ENCODE assay signal across 8 cellular contexts in the genomic region with DNA sequence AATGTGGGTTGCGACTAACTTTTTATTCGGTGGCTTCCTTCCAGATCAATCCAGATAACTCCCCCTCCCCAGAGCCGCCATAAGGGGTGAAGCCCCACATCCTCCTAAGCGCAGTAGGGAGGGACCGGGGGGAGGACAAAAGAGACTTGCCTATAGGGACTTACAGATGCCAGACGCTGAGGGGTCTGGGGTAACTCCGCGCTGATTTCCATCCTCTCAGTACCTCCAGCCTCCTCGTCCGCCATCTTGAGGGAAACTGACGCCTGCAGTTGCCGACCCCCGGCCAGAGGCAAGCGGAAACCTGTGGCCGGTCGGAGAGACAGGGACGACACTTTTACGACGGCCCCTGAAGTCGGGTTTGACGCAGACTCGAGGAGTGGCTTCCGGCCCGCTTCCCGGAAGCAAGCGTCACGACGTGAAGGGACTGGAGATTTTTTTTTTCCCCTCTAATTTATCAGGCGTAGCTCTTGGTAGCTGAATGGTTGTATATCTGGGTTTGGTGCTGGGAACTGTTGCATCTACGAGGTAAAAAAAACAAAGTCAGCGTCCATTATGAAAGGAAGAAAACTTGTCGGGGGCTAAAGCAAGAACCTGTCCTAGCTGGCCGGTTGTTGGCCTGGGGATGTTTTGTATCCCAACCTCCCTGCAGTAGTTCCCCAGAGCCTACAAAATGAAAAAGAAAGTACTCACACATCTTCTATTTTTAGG. TPM values are rescaled to one million over a fixed set of nuclear protein-coding genes. Genes with fewer than 3 reads are reported as not detected.
DNase-seq lines count a peak whose midpoint lies in the region; ATAC-seq and TF ChIP-seq lines count a peak whose summit lies in the region.

A gene (minus strand): TSS at position 261 of the 708 bp plus-strand sequence. CDS start 16 bp downstream, at position 245.

- no peaks in the 10 kb centered on the region for H3K27me3 ChIP-seq in DOHH2 (ENCODE audit: control insufficient read depth, low read length)

- H3K9me3 Mint-ChIP-seq in naive thymus-derived CD8-positive, alpha-beta T cell, result no peaks in the 10 kb centered on the region

- H3K36me3 ChIP-seq in DOHH2 (ENCODE audit: control insufficient read depth, low read length), result peaks cover 36% of the 10 kb centered on the region

- H3K4me1 ChIP-seq in DOHH2 (ENCODE audit: control insufficient read depth, low read length), result peaks cover 20% of the 10 kb centered on the region

- POLR2A ChIA-PET in naive thymus-derived CD8-positive, alpha-beta T cell (lab: Charles Lee), result interaction anchor here (0.9 to 1.8 kb wide), 3 partner anchors 17 to 49 kb away, joined by 3 to 13 read pairs (median 9); a partner anchor contains a TSS

- H3K4me2 ChIP-seq in DOHH2 (ENCODE audit: low read length), result peak within 1 kb of the TSS; percentile 82

- peaks cover 0 to 22% (median 6%) of the 10 kb centered on the region in 3 donors for H3K36me3 Mint-ChIP-seq in naive thymus-derived CD8-positive, alpha-beta T cell

- H3K4me3 ChIP-seq in DOHH2 (ENCODE audit: low read length), result peak within 1 kb of the TSS; percentile 91

- no peaks in the 10 kb centered on the region for H3K9me3 ChIP-seq in DOHH2 (ENCODE audit: control insufficient read depth, insufficient read depth, low read length)

- H3K79me2 ChIP-seq in DOHH2 (ENCODE audit: control insufficient read depth, low read length), result peaks cover 53% of the 10 kb centered on the region

- no peaks in the 10 kb centered on the region for H3K9me2 ChIP-seq in DOHH2 (replicated peaks; ENCODE audit: control insufficient read depth, low read length)

- no peak for TF ChIP-seq CTCF in DOHH2 (IDR thresholded peaks at IDR 0.05; ENCODE audit: low read depth, low read length, poor library complexity, severe bottlenecking)

- ATAC-seq in naive thymus-derived CD8-positive, alpha-beta T cell, result peak; percentile 87

- H3K4me1 Mint-ChIP-seq in naive thymus-derived CD8-positive, alpha-beta T cell, result peaks cover 37 to 56% (median 50%) of the 10 kb centered on the region in 4 donors

- DNase-seq in GOT3 (lab: John Stamatoyannopoulos, UW) (peak; percentile 19), LoVo (ENCODE audit: low spot score) (peak; percentile 95), SHP77 (lab: John Stamatoyannopoulos, UW) (peak; percentile 86 to 94), fibroblast of peridontal ligament (ENCODE audit: extremely low read depth) (peak; percentile 91)
- peak; percentile 81 for DNase-seq in activated T-helper 9 cell treated with anti-CD3 and anti-CD28 coated beads, Interleukin-2, amount 50 U/mL, for 16 hours (ENCODE audit: low read depth)
- peak; percentile 78 to 93 (median 88) for DNase-seq in naive thymus-derived CD8-positive, alpha-beta T cell
- DNase-seq in stimulated activated naive CD4-positive, alpha-beta T cell (lab: John Stamatoyannopoulos, UW), result peak; percentile 75 to 89 (median 86)

- no peaks in the 10 kb centered on the region for H4K20me1 ChIP-seq in DOHH2 (ENCODE audit: control insufficient read depth, insufficient read depth, low read depth, low read length)

- H3K27ac Mint-ChIP-seq in naive thymus-derived CD8-positive, alpha-beta T cell, result peak within 1 kb of the TSS; percentile 97 to 99 (median 98)

- peak within 1 kb of the TSS; percentile 89 to 99 (median 96) for H3K4me3 Mint-ChIP-seq in naive thymus-derived CD8-positive, alpha-beta T cell

- peak within 1 kb of the TSS; percentile 61 for H3K27ac ChIP-seq in DOHH2 (ENCODE audit: low read depth, low read length)

- H3K27me3 Mint-ChIP-seq in naive thymus-derived CD8-positive, alpha-beta T cell, result peaks cover 0 to 3% (median 0%) of the 10 kb centered on the region in 5 donors

- H3F3A ChIP-seq in DOHH2 (ENCODE audit: control insufficient read depth, insufficient read depth), result no peaks in the 10 kb centered on the region

RNA-seq across cellular contexts. Expression of the gene that starts here (rescaled TPM):
- 10 to 100 TPM; 48.0 to 52.4 TPM for total RNA-seq in naive thymus-derived CD8-positive, alpha-beta T cell
- polyA plus RNA-seq in naive thymus-derived CD8-positive, alpha-beta T cell, result 10 to 100 TPM; 16.1 to 20.8 (median 17.2) TPM

Comparison
In these comparisons a context has a peak if more than half of its experiments do, and no peak if none do; other contexts are left out.
1. Peak in every context shown above with its lines: DNase-seq, ATAC-seq, H3K4me3 ChIP-seq and H3K27ac ChIP-seq.
2. DNase-seq: peak in every context shown above with its lines; median percentile 95 in LoVo; 91 in fibroblast of peridontal ligament; 90 in SHP77; 88 in naive thymus-derived CD8-positive, alpha-beta T cell; 86 in stimulated activated naive CD4-positive, alpha-beta T cell; 81 in activated T-helper 9 cell treated with anti-CD3 and anti-CD28 coated beads, Interleukin-2, amount 50 U/mL, for 16 hours; 19 in GOT3.